1 cellular context compared by ENCODE assay signal in genomic region chr18:28124239-28125029, GRCh38.
TF ChIP-seq lines count a peak whose summit lies in the region.

No MANE protein-coding gene starts in this region.

TF ChIP-seq in HepG2, 621 proteins besides CTCF, POLR2A, EP300 and RAD21 (continued from another document):
- no peak for TF ChIP-seq ZNF142 (CRISPR knock-in tag; IDR thresholded peaks at IDR 0.05)
- no peak for TF ChIP-seq MXD1 (CRISPR knock-in tag; IDR thresholded peaks at IDR 0.05)
- no peak for TF ChIP-seq THAP8 (CRISPR knock-in tag; IDR thresholded peaks at IDR 0.05; ENCODE audit: borderline replicate concordance)
- no peak for TF ChIP-seq DZIP1 (CRISPR knock-in tag; IDR thresholded peaks at IDR 0.05)
- TF ChIP-seq RBAK (CRISPR knock-in tag; IDR thresholded peaks at IDR 0.05), result no peak
- no peak for TF ChIP-seq MYC (CRISPR knock-in tag; IDR thresholded peaks at IDR 0.05; ENCODE audit: borderline replicate concordance)
- TF ChIP-seq TAF15 (IDR thresholded peaks at IDR 0.05; ENCODE audit: low read depth, low read length, poor library complexity, severe bottlenecking), result no peak
- TF ChIP-seq ZNF20 (CRISPR knock-in tag; IDR thresholded peaks at IDR 0.05), result no peak
- TF ChIP-seq PHF21A (CRISPR knock-in tag; IDR thresholded peaks at IDR 0.05), result no peak
- no peak for TF ChIP-seq ZNF841 (CRISPR knock-in tag; IDR thresholded peaks at IDR 0.05; ENCODE audit: borderline replicate concordance)
- no peak for TF ChIP-seq ZNF704 (CRISPR knock-in tag; IDR thresholded peaks at IDR 0.05; ENCODE audit: borderline replicate concordance)
- TF ChIP-seq CEBPZ (IDR thresholded peaks at IDR 0.05; ENCODE audit: low read length), result no peak
- TF ChIP-seq CREM (IDR thresholded peaks at IDR 0.05), result no peak
- TF ChIP-seq CREM (CRISPR knock-in tag; IDR thresholded peaks at IDR 0.05), result no peak
- no peak for TF ChIP-seq ATF1 (CRISPR knock-in tag; IDR thresholded peaks at IDR 0.05)
